Comparison of ENCODE assay signal across 1 cellular context in genomic region chr5:112923148-112923917, GRCh38.
A peak's percentile ranks its signal among the peaks of the same experiment; 100 is the strongest.
TF ChIP-seq lines count a peak whose summit lies in the region.

No MANE protein-coding gene starts in this region.

TF ChIP-seq in K562, 482 proteins besides CTCF, POLR2A, EP300 and RAD21 (continued from another document):
- TF ChIP-seq SPI1 (IDR thresholded peaks at IDR 0.05; ENCODE audit: borderline replicate concordance, low read depth, low read length) (peak; percentile 83; the same call in 1 of the 2 replicates), SMARCE1 (IDR thresholded peaks at IDR 0.05) (0 out of 2 replicates have a peak, but pooled peaks have one; percentile 12), E2F1 (CRISPR knock-in tag; IDR thresholded peaks at IDR 0.05) (0 out of 2 replicates have a peak, but pooled peaks have one; percentile 3)
